1 cellular context compared by ENCODE assay signal in the genomic region with DNA sequence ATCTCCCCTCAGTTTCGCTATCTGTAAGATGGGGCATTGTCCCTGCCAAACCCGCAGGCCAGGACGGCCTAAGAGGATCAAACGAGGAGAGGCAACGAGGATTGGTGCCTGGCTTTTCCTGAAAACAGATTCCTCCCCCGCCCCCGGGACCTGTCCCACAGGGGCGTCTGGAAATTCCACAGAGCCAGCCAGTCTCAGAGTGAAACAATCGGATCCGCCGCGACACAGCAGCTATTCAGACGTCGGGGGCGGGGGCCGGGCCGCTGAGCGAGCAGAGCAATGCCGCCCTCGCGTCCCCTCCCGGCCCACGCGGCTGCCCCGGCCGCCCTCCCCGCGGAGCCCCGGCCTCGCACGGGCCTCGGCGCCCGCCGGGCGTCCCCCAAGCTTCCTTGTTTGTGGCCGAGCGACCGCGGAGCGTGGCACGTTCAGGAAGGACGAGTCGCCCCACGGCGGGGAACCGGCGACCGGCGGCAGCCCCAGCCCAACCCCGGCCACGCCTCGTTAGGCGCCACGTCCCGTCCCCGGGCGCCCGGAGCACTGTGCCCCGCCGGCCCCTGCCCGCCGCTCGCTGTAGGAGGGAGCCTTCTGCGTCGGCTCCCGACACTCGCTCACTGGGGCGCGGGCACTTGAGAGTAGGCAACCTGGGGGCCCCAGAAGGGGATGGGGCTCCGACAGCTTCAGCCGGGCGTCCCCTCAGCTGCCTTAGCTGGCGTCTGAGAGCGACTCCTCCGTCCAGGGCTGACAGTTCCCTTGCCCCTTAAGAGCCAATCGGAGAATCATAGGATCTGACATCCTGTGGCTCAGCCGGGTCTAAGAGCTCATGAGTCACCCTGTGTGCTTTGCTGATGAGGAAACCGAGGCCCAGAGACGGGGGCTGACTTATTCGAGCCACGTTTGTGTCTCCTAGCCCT.
TF ChIP-seq lines count a peak whose summit lies in the region.

No MANE protein-coding gene starts in this region.

TF ChIP-seq in GM12878, 131 proteins besides CTCF, POLR2A, EP300 and RAD21 (continued from another document):
- TF ChIP-seq, protein P1, sequence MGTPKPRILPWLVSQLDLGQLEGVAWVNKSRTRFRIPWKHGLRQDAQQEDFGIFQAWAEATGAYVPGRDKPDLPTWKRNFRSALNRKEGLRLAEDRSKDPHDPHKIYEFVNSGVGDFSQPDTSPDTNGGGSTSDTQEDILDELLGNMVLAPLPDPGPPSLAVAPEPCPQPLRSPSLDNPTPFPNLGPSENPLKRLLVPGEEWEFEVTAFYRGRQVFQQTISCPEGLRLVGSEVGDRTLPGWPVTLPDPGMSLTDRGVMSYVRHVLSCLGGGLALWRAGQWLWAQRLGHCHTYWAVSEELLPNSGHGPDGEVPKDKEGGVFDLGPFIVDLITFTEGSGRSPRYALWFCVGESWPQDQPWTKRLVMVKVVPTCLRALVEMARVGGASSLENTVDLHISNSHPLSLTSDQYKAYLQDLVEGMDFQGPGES (IDR thresholded peaks at IDR 0.05) = no peak
- TF ChIP-seq ATF7 (IDR thresholded peaks at IDR 0.05; ENCODE audit: low read depth) (no peak), EGR1 (IDR thresholded peaks at IDR 0.05; ENCODE audit: borderline replicate concordance in 1 of 2, low read depth in 2 of 2, low read length in 2 of 2) (peak in 1 of 2 experiments; percentile 12; a peak in 1 of 3 replicates), CBX3 (IDR thresholded peaks at IDR 0.05; ENCODE audit: borderline replicate concordance, low read depth) (no peak), NR2F1 (conservative IDR thresholded peaks at IDR 0.05) (0 out of 2 replicates have a peak, but pooled peaks have one; percentile 36), SRF (IDR thresholded peaks at IDR 0.05; ENCODE audit: low read depth in 2 of 2, low read length in 2 of 2) (no peak), STAT3 (IDR thresholded peaks at IDR 0.05; ENCODE audit: low read depth, low read length) (no peak), DPF2 (IDR thresholded peaks at IDR 0.05) (0 out of 2 replicates have a peak, but pooled peaks have one; percentile 56), IRF4 (IDR thresholded peaks at IDR 0.05; ENCODE audit: low read depth, low read length) (no peak), EED (IDR thresholded peaks at IDR 0.05; ENCODE audit: low read depth) (peak; percentile 3; the same call in 1 of the 2 replicates), CHD4 (IDR thresholded peaks at IDR 0.05) (no peak)
- TF ChIP-seq, protein P2, sequence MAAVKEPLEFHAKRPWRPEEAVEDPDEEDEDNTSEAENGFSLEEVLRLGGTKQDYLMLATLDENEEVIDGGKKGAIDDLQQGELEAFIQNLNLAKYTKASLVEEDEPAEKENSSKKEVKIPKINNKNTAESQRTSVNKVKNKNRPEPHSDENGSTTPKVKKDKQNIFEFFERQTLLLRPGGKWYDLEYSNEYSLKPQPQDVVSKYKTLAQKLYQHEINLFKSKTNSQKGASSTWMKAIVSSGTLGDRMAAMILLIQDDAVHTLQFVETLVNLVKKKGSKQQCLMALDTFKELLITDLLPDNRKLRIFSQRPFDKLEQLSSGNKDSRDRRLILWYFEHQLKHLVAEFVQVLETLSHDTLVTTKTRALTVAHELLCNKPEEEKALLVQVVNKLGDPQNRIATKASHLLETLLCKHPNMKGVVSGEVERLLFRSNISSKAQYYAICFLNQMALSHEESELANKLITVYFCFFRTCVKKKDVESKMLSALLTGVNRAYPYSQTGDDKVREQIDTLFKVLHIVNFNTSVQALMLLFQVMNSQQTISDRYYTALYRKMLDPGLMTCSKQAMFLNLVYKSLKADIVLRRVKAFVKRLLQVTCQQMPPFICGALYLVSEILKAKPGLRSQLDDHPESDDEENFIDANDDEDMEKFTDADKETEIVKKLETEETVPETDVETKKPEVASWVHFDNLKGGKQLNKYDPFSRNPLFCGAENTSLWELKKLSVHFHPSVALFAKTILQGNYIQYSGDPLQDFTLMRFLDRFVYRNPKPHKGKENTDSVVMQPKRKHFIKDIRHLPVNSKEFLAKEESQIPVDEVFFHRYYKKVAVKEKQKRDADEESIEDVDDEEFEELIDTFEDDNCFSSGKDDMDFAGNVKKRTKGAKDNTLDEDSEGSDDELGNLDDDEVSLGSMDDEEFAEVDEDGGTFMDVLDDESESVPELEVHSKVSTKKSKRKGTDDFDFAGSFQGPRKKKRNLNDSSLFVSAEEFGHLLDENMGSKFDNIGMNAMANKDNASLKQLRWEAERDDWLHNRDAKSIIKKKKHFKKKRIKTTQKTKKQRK (IDR thresholded peaks at IDR 0.05; ENCODE audit: low read depth, low read length) = no peak
- TF ChIP-seq, protein P3, sequence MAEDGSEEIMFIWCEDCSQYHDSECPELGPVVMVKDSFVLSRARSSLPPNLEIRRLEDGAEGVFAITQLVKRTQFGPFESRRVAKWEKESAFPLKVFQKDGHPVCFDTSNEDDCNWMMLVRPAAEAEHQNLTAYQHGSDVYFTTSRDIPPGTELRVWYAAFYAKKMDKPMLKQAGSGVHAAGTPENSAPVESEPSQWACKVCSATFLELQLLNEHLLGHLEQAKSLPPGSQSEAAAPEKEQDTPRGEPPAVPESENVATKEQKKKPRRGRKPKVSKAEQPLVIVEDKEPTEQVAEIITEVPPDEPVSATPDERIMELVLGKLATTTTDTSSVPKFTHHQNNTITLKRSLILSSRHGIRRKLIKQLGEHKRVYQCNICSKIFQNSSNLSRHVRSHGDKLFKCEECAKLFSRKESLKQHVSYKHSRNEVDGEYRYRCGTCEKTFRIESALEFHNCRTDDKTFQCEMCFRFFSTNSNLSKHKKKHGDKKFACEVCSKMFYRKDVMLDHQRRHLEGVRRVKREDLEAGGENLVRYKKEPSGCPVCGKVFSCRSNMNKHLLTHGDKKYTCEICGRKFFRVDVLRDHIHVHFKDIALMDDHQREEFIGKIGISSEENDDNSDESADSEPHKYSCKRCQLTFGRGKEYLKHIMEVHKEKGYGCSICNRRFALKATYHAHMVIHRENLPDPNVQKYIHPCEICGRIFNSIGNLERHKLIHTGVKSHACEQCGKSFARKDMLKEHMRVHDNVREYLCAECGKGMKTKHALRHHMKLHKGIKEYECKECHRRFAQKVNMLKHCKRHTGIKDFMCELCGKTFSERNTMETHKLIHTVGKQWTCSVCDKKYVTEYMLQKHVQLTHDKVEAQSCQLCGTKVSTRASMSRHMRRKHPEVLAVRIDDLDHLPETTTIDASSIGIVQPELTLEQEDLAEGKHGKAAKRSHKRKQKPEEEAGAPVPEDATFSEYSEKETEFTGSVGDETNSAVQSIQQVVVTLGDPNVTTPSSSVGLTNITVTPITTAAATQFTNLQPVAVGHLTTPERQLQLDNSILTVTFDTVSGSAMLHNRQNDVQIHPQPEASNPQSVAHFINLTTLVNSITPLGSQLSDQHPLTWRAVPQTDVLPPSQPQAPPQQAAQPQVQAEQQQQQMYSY (CRISPR knock-in tag; IDR thresholded peaks at IDR 0.05) = no peak
- TF ChIP-seq, protein P4, sequence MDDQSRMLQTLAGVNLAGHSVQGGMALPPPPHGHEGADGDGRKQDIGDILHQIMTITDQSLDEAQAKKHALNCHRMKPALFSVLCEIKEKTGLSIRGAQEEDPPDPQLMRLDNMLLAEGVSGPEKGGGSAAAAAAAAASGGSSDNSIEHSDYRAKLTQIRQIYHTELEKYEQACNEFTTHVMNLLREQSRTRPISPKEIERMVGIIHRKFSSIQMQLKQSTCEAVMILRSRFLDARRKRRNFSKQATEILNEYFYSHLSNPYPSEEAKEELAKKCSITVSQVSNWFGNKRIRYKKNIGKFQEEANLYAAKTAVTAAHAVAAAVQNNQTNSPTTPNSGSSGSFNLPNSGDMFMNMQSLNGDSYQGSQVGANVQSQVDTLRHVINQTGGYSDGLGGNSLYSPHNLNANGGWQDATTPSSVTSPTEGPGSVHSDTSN (IDR thresholded peaks at IDR 0.05; ENCODE audit: insufficient replicate concordance, low read depth, low read length) = no peak
- TF ChIP-seq, protein P5, sequence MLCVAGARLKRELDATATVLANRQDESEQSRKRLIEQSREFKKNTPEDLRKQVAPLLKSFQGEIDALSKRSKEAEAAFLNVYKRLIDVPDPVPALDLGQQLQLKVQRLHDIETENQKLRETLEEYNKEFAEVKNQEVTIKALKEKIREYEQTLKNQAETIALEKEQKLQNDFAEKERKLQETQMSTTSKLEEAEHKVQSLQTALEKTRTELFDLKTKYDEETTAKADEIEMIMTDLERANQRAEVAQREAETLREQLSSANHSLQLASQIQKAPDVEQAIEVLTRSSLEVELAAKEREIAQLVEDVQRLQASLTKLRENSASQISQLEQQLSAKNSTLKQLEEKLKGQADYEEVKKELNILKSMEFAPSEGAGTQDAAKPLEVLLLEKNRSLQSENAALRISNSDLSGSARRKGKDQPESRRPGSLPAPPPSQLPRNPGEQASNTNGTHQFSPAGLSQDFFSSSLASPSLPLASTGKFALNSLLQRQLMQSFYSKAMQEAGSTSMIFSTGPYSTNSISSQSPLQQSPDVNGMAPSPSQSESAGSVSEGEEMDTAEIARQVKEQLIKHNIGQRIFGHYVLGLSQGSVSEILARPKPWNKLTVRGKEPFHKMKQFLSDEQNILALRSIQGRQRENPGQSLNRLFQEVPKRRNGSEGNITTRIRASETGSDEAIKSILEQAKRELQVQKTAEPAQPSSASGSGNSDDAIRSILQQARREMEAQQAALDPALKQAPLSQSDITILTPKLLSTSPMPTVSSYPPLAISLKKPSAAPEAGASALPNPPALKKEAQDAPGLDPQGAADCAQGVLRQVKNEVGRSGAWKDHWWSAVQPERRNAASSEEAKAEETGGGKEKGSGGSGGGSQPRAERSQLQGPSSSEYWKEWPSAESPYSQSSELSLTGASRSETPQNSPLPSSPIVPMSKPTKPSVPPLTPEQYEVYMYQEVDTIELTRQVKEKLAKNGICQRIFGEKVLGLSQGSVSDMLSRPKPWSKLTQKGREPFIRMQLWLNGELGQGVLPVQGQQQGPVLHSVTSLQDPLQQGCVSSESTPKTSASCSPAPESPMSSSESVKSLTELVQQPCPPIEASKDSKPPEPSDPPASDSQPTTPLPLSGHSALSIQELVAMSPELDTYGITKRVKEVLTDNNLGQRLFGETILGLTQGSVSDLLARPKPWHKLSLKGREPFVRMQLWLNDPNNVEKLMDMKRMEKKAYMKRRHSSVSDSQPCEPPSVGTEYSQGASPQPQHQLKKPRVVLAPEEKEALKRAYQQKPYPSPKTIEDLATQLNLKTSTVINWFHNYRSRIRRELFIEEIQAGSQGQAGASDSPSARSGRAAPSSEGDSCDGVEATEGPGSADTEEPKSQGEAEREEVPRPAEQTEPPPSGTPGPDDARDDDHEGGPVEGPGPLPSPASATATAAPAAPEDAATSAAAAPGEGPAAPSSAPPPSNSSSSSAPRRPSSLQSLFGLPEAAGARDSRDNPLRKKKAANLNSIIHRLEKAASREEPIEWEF (IDR thresholded peaks at IDR 0.05; ENCODE audit: insufficient replicate concordance, low read depth, low read length) = no peak
- TF ChIP-seq, protein P6, sequence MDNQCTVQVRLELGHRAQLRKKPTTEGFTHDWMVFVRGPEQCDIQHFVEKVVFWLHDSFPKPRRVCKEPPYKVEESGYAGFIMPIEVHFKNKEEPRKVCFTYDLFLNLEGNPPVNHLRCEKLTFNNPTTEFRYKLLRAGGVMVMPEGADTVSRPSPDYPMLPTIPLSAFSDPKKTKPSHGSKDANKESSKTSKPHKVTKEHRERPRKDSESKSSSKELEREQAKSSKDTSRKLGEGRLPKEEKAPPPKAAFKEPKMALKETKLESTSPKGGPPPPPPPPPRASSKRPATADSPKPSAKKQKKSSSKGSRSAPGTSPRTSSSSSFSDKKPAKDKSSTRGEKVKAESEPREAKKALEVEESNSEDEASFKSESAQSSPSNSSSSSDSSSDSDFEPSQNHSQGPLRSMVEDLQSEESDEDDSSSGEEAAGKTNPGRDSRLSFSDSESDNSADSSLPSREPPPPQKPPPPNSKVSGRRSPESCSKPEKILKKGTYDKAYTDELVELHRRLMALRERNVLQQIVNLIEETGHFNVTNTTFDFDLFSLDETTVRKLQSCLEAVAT (IDR thresholded peaks at IDR 0.05) = no peak
